Comparison of ENCODE assay signal across 1 cellular context in the genomic region with DNA sequence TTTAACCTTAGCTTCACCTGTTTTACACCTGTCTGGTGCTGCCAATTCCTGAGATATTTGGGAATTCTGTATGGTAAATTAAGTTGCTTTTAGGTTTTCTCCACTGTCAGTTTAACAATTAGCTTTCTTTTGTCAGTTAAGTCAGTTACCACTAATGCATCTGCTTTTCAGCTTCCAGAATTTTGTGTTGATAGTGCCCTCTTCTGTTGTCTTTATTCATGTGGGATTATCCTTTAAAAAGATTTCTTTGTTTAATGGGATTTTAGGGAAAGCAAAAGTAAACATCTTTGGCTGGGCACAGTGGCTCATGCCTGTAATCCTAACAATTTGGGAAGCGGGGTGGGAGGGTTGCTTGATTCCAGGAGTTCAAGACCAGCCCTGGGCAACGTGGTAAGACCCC.
TF ChIP-seq lines count a peak whose summit lies in the region.

No MANE protein-coding gene starts in this region.

TF ChIP-seq in HepG2, 621 proteins besides CTCF, POLR2A, EP300 and RAD21:
- no peak for TF ChIP-seq ZSCAN25 (CRISPR knock-in tag; IDR thresholded peaks at IDR 0.05)
- TF ChIP-seq GTF2F1 (IDR thresholded peaks at IDR 0.05; ENCODE audit: low read length): no peak
- peak; percentile 19; the same call in 1 of the 2 replicates for TF ChIP-seq STAG1 (CRISPR knock-in tag; IDR thresholded peaks at IDR 0.05)
- no peak for TF ChIP-seq ZNF337 (CRISPR knock-in tag; IDR thresholded peaks at IDR 0.05; ENCODE audit: borderline replicate concordance, low read depth)
